8 cellular contexts compared by ENCODE assay signal in genomic region chr9:136543830-136544548, GRCh38. TPM values are rescaled to one million over a fixed set of nuclear protein-coding genes. Genes with fewer than 3 reads are reported as not detected.
DNase-seq lines count a peak whose midpoint lies in the region; ATAC-seq and TF ChIP-seq lines count a peak whose summit lies in the region.

No MANE protein-coding gene starts in this region.

- H3K27ac ChIP-seq in liver (ENCODE audit: low read depth in 1 of 2, low read length in 2 of 2) (peak overlapping the region; percentile 82 to 83), substantia nigra (ENCODE audit: low read depth, low read length, poor library complexity, severe bottlenecking) (peak overlapping the region; percentile 97)

- H3K9ac ChIP-seq in liver (ENCODE audit: low read depth in 1 of 2, low read length in 2 of 2): peak overlapping the region in 1 of 2 donors; percentile 15

- peak overlapping the region; percentile 92 to 94 (median 94) for H3K27ac Mint-ChIP-seq in brain

- 34% methylated on average over 31 of the region's 31 CpGs for WGBS in liver

- H3K36me3 ChIP-seq in liver (ENCODE audit: control insufficient read depth in 4 of 4, insufficient read depth in 3 of 4, low read depth in 1 of 4, low read length in 3 of 4): peaks cover 0 to 8% (median 0%) of the 10 kb centered on the region in 4 donors

- H3K9me3 ChIP-seq in liver (ENCODE audit: control insufficient read depth in 4 of 4, low read length in 3 of 4): no peaks in the 10 kb centered on the region

- no peaks in the 10 kb centered on the region for H3K36me3 Mint-ChIP-seq in brain

- peaks cover 10% of the 10 kb centered on the region for H3K27me3 Mint-ChIP-seq in brain

- no peak for ATAC-seq in GM21526 (IDR thresholded peaks at IDR 0.05; ENCODE audit: low FRiP score, unreplicated experiment)
- ATAC-seq in GM18520 (IDR thresholded peaks at IDR 0.05; ENCODE audit: unreplicated experiment): no peak

- peak overlapping the region; percentile 9 to 94 (median 71) for H3K4me3 ChIP-seq in liver (ENCODE audit: low read depth in 1 of 3, low read length in 3 of 3)

- H3K9me3 Mint-ChIP-seq in brain: no peaks in the 10 kb centered on the region

- peaks cover 77% of the 10 kb centered on the region for H3K4me1 Mint-ChIP-seq in brain

- H3K27me3 ChIP-seq in liver (ENCODE audit: control insufficient read depth in 4 of 4, insufficient read depth in 4 of 4, low read length in 3 of 4): no peaks in the 10 kb centered on the region

- no peak for TF ChIP-seq RAD21 in liver (IDR thresholded peaks at IDR 0.05)

- TF ChIP-seq CTCF in brain (conservative IDR thresholded peaks at IDR 0.05): no peak
- no peak for TF ChIP-seq CTCF in liver (IDR thresholded peaks at IDR 0.05; ENCODE audit: low read depth, low read length, missing input control)

- peak; percentile 29 for DNase-seq in NCI-H82 (lab: John Stamatoyannopoulos, UW)
- no peak for DNase-seq in NCI-H82 treated with DMSO at 0.1 percent for 48 hours (lab: John Stamatoyannopoulos, UW; ENCODE audit: unreplicated experiment)
- peak; percentile 48 to 93 (median 83) for DNase-seq in substantia nigra (lab: John Stamatoyannopoulos, UW)
- DNase-seq in NCI-H2081 treated with DMSO at 0.1 percent for 48 hours (lab: John Stamatoyannopoulos, UW): no peak

- H3K4me3 Mint-ChIP-seq in brain: peak overlapping the region; percentile 87 to 91 (median 90)

- H3K4me1 ChIP-seq in liver (ENCODE audit: control insufficient read depth in 4 of 4, insufficient read depth in 4 of 4, low read length in 3 of 4): peaks cover 17 to 57% (median 33%) of the 10 kb centered on the region in 4 donors

TF ChIP-seq in liver, 16 proteins besides CTCF, POLR2A, EP300 and RAD21:
- TF ChIP-seq EGR1 (IDR thresholded peaks at IDR 0.05; ENCODE audit: low read depth in 2 of 2) (no peak), RXRA (IDR thresholded peaks at IDR 0.05) (peak in 1 of 2 donors; percentile 26), HNF4A (conservative IDR thresholded peaks at IDR 0.05) (peak; percentile 10 to 54)

RNA-seq across cellular contexts. Expression of gene NOTCH1, which starts 1.9 kb away (rescaled TPM):
- 12.3 TPM for polyA plus RNA-seq in brain (ENCODE audit: insufficient read depth, low read depth, low replicate concordance)
- total RNA-seq in liver: 10 to 100 TPM in 1 of 2 donors, 1 to 10 TPM in 1; 9.4 to 22.3 TPM
- polyA plus RNA-seq in liver: 1 to 10 TPM; 2.4 to 7.5 TPM

Comparison
In these comparisons a context has a peak if more than half of its experiments do, and no peak if none do; other contexts are left out.
1. DNase-seq: peak in NCI-H82 (single experiment) and substantia nigra (49 of 49); none in NCI-H82 treated with DMSO at 0.1 percent for 48 hours (single experiment) and NCI-H2081 treated with DMSO at 0.1 percent for 48 hours (single experiment).